Comparison of ENCODE assay signal across 1 cellular context in the genomic region with DNA sequence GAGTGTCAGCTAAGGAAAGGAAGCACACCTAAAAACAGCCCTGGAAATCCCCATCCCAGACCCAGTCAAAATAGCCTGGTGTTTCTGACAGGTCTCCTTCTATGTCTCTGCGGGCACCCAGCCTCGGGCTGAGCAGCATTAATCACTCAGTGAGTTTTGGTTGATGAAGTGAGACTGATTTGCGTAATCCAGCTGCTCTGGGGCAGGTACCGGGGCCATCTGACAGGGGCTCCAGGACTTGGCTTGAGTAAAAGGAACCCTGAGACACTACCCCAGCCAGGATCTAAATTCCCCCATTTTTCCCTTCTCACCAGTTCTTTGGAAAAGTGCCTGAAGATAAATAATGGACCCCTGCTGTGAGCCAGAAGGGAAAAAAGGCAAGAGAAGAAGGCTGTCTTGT.
TF ChIP-seq lines count a peak whose summit lies in the region.

No MANE protein-coding gene starts in this region.

TF ChIP-seq in HepG2, 621 proteins besides CTCF, POLR2A, EP300 and RAD21:
- TF ChIP-seq POLR2AphosphoS2 (IDR thresholded peaks at IDR 0.05; ENCODE audit: low read depth, low read length): no peak
- TF ChIP-seq, protein P1, sequence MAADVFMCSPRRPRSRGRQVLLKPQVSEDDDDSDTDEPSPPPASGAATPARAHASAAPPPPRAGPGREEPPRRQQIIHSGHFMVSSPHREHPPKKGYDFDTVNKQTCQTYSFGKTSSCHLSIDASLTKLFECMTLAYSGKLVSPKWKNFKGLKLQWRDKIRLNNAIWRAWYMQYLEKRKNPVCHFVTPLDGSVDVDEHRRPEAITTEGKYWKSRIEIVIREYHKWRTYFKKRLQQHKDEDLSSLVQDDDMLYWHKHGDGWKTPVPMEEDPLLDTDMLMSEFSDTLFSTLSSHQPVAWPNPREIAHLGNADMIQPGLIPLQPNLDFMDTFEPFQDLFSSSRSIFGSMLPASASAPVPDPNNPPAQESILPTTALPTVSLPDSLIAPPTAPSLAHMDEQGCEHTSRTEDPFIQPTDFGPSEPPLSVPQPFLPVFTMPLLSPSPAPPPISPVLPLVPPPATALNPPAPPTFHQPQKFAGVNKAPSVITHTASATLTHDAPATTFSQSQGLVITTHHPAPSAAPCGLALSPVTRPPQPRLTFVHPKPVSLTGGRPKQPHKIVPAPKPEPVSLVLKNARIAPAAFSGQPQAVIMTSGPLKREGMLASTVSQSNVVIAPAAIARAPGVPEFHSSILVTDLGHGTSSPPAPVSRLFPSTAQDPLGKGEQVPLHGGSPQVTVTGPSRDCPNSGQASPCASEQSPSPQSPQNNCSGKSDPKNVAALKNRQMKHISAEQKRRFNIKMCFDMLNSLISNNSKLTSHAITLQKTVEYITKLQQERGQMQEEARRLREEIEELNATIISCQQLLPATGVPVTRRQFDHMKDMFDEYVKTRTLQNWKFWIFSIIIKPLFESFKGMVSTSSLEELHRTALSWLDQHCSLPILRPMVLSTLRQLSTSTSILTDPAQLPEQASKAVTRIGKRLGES (CRISPR knock-in tag; IDR thresholded peaks at IDR 0.05; ENCODE audit: borderline replicate concordance): no peak
